ENCODE assay signal across 11 cellular contexts in the genomic region with DNA sequence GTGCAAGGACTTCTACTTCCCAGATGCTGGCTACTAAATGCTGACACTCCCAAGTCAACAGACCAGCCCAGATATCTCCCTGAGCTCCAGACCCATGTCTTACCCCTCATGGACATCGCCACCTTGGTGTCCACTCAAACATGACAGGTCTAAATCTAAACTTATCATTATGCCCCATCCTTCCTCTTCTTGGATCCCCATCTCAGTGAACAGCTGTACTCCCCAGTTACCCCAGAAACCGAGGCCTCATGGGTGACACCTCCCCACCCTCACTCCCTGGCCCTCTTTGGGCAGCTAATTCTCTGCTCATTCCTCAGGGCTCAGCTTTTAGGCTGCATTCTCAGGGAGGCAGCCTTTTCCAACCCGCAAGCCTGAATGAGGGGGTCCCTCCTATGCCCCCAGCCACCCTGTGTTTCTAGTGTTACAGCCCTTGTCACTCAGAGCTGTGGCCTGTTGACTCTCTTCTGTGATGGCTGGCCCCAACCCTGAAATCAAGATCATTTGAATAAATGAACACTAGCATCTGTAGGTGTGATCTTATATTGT. TPM values are rescaled to one million over a fixed set of nuclear protein-coding genes. Genes with fewer than 3 reads are reported as not detected.
DNase-seq lines count a peak whose midpoint lies in the region; ATAC-seq and TF ChIP-seq lines count a peak whose summit lies in the region.
"Had no signal": no experiment of that assay in that cellular context is flagged by ENCODE, and none has a peak within 500 bp of the region (broad histone marks: within the 10 kb centered on the region; RNA-seq: fewer than 3 reads in every experiment).

No MANE protein-coding gene starts in this region.

- no peaks in the 10 kb centered on the region for H3K9me3 ChIP-seq in CD4-positive, alpha-beta memory T cell (ENCODE audit: control insufficient read depth in 1 of 2, low read length in 2 of 2)
- H3K9me3 ChIP-seq in esophagus muscularis mucosa: no peaks in the 10 kb centered on the region

- H3K36me3 Mint-ChIP-seq in CD4-positive, alpha-beta memory T cell: peaks cover 4 to 7% of the 10 kb centered on the region in 2 donors
- H3K36me3 Mint-ChIP-seq in HFFc6 (ENCODE audit: low read depth): peaks cover 3% of the 10 kb centered on the region
- H3K36me3 Mint-ChIP-seq: brain had no signal

- H3K36me3 ChIP-seq in CD4-positive, alpha-beta memory T cell (ENCODE audit: insufficient read depth, low read length): no peaks in the 10 kb centered on the region
- no peaks in the 10 kb centered on the region for H3K36me3 ChIP-seq in esophagus muscularis mucosa

- WGBS in esophagus muscularis mucosa: 90% methylated on average over 3 of the region's 3 CpGs

- H3K4me1 ChIP-seq in CD4-positive, alpha-beta memory T cell (ENCODE audit: insufficient read depth, low read length): peaks cover 64% of the 10 kb centered on the region
- peaks cover 50 to 64% (median 53%) of the 10 kb centered on the region in 4 donors for H3K4me1 ChIP-seq in esophagus muscularis mucosa

- TF ChIP-seq EP300 in esophagus muscularis mucosa (IDR thresholded peaks at IDR 0.05): no peak

- H3K27ac Mint-ChIP-seq in CD4-positive, alpha-beta memory T cell: peak overlapping the region; percentile 19 to 84 (median 53)
- H3K27ac Mint-ChIP-seq in HFFc6: no peak overlapping the region

- H3K27me3 ChIP-seq in CD4-positive, alpha-beta memory T cell (ENCODE audit: insufficient read depth, low read length): no peaks in the 10 kb centered on the region
- H3K27me3 ChIP-seq in esophagus muscularis mucosa: no peaks in the 10 kb centered on the region

- no peaks in the 10 kb centered on the region for H3K9me3 Mint-ChIP-seq in CD4-positive, alpha-beta memory T cell
- no peaks in the 10 kb centered on the region for H3K9me3 Mint-ChIP-seq in HFFc6

- TF ChIP-seq CTCF in HFFc6 (IDR thresholded peaks at IDR 0.05) (0 out of 2 replicates have a peak, but pooled peaks have one; percentile 6), esophagus muscularis mucosa (IDR thresholded peaks at IDR 0.05) (no peak)

- H3K4me3 ChIP-seq in CD4-positive, alpha-beta memory T cell (ENCODE audit: low read length in 2 of 2): no peak overlapping the region
- no peak overlapping the region for H3K4me3 ChIP-seq in esophagus muscularis mucosa
- H3K4me3 ChIP-seq in skin epidermis: no peak overlapping the region
- H3K4me3 ChIP-seq: SK-N-MC had no signal

- intact Hi-C loops in CD4-positive, alpha-beta memory T cell (cut with micrococcal nuclease): no loop called here
- intact Hi-C loops in esophagus muscularis mucosa (cut with DNase I): no loop called here

- CTCF ChIA-PET in CD4-positive, alpha-beta memory T cell (lab: Charles Lee; ENCODE audit: partially characterized antibody): no interaction called here

- H3K27me3 Mint-ChIP-seq in CD4-positive, alpha-beta memory T cell: no peaks in the 10 kb centered on the region
- peaks cover 2% of the 10 kb centered on the region; the same call in 1 of the 2 replicates for H3K27me3 Mint-ChIP-seq in HFFc6 (ENCODE audit: insufficient read depth)

- no peak for ATAC-seq in HG03139 (IDR thresholded peaks at IDR 0.05; ENCODE audit: unreplicated experiment)

- no peak overlapping the region for H3K27ac ChIP-seq in CD4-positive, alpha-beta memory T cell (ENCODE audit: low read depth, low read length)
- H3K27ac ChIP-seq in esophagus muscularis mucosa (replicated peaks in 1 of 4) (peak overlapping the region; percentile 23 to 57 (median 47)), skin epidermis (peak overlapping the region in 19 of 21 experiments; percentile 23 to 86 (median 63))
- H3K27ac ChIP-seq: SK-N-MC had no signal

- H3K4me1 Mint-ChIP-seq in CD4-positive, alpha-beta memory T cell: peaks cover 36 to 60% (median 50%) of the 10 kb centered on the region in 4 donors
- H3K4me1 Mint-ChIP-seq in HFFc6 (ENCODE audit: low read depth): peaks cover 53% of the 10 kb centered on the region

- DNase-seq in CD4-positive, alpha-beta memory T cell: no peak
- no peak for DNase-seq in HFFc6
- DNase-seq in esophagus muscularis mucosa (ENCODE audit: extremely low spot score): no peak
- DNase-seq in NCI-H524 treated with DMSO at 0.1 percent for 48 hours (lab: John Stamatoyannopoulos, UW): no peak
- no peak for DNase-seq in midbrain (lab: John Stamatoyannopoulos, UW)
- DNase-seq: DMS79 treated with DMSO at 0.1 percent for 48 hours, NCI-H1092 treated with DMSO at 0.1 percent for 48 hours had no signal

- POLR2A ChIA-PET in CD4-positive, alpha-beta memory T cell (lab: Charles Lee; ENCODE audit: partially characterized antibody): interaction anchor here (9.6 kb wide), 1 partner anchor 30 kb away, joined by 245 read pairs; no protein-coding TSS in a partner anchor

- peak overlapping the region in 1 of 8 donors; percentile 38 for H3K4me3 Mint-ChIP-seq in CD4-positive, alpha-beta memory T cell
- no peak overlapping the region for H3K4me3 Mint-ChIP-seq in HFFc6

- no peak for TF ChIP-seq POLR2A in esophagus muscularis mucosa (IDR thresholded peaks at IDR 0.05; ENCODE audit: low read depth)

RNA-seq across cellular contexts. Expression of gene EHD4, which starts 5.4 kb away (rescaled TPM):
- total RNA-seq in CD4-positive, alpha-beta memory T cell: 10 to 100 TPM; 15.2 to 15.6 TPM
- 10 to 100 TPM; 13.9 to 16.4 TPM for polyA plus RNA-seq in CD4-positive, alpha-beta memory T cell
- total RNA-seq in HFFc6 (2021; fragmentation: NEBNext Ultra II Directional; extraction: Animal tissue kit (Norgen Biotek cat#: 25700)): 10 to 100 TPM; 14.1 to 21.8 (median 18.1) TPM
- 10 to 100 TPM in 3 of 4 donors, 1 to 10 TPM in 1; 10.0 to 24.7 (median 21.7) TPM for total RNA-seq in esophagus muscularis mucosa

RNA-seq across cellular contexts. Expression of gene PLA2G4E, which starts 53.8 kb away (rescaled TPM):
- not detected for total RNA-seq in CD4-positive, alpha-beta memory T cell
- polyA plus RNA-seq in CD4-positive, alpha-beta memory T cell: not detected
- not detected for total RNA-seq in HFFc6 (2021; fragmentation: NEBNext Ultra II Directional; extraction: Animal tissue kit (Norgen Biotek cat#: 25700))
- not detected for total RNA-seq in esophagus muscularis mucosa
